8 cellular contexts compared by ENCODE assay signal in the genomic region with DNA sequence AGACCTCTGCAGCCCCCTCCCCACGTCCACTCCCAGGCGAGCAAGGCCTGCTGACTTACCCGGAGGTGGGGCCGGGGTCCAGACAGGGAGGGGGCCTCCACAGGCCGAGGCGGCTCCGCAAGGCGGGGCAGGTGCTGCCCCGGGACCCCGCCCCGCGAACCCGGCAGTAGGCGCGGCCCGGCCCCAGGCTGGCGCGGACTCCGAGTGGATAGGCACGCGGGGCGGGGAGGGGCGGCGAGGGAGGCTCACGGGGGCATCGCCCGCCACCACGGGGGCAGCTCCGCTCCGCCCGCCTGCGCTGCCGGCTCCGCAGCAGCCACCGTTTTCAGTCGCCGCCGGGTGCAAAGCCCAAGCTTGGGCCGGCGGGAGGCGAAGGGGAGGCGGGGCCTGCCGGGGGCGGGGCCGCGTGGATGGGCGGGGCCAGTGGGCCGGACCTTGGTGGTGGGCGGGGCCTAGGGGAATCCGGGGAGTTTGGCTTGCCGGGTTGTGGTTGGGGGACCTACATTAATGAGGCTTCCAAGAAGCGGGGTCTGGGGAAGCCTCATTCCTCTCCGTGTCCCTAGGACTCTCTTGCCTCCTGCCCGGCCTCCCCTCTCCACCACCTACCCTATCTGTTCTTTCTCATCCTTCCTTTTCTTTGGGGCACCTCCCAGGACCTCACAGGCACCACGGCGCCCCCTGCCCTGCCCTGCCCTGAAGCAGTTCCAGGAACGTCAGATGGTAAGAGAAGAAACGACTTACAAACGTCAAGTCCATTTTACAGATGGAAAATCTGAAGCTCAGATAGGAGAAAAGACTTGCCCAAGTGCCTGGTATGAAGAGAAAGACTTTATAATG. TPM values are rescaled to one million over a fixed set of nuclear protein-coding genes. Genes with fewer than 3 reads are reported as not detected.
A peak's percentile ranks its signal among the peaks of the same experiment; 100 is the strongest.
DNase-seq lines count a peak whose midpoint lies in the region; ATAC-seq lines count a peak whose summit lies in the region.

A gene (minus strand): TSS at position 348 of the 837 bp plus-strand sequence. CDS start 23,757 bp downstream, outside the sequence.

- no peak within 1 kb of the TSS for H3K27ac ChIP-seq in duodenal mucosa (ENCODE audit: low read depth, low read length)

- no peaks in the 10 kb centered on the region for H3K27me3 ChIP-seq in duodenal mucosa (ENCODE audit: control insufficient read depth in 1 of 2, insufficient read depth in 2 of 2, low read length in 2 of 2)

- DNase-seq in ACHN (peak; percentile 59), NCI-H460 (ENCODE audit: extremely low read depth, low read depth) (peak; percentile 41), medulla oblongata (ENCODE audit: extremely low spot score) (peak; percentile 76)
- DNase-seq in activated CD4-positive, alpha-beta T cell treated with anti-CD3 and anti-CD28 coated beads, Interleukin-2, amount 50 U/mL, for 48 hours, result peak; percentile 83 to 85
- DNase-seq in stimulated activated CD8-positive, alpha-beta memory T cell treated with anti-CD3 and anti-CD28 coated beads, Interleukin-12 subunit alpha, Interleukin-12 subunit beta, amount 100 ng/mL, for 24 hours (ENCODE audit: extremely low read depth), result peak; percentile 58

- peaks cover 11 to 16% of the 10 kb centered on the region in 2 donors for H3K4me1 ChIP-seq in duodenal mucosa (ENCODE audit: control insufficient read depth in 1 of 2, insufficient read depth in 2 of 2, low read length in 2 of 2)

- peak within 1 kb of the TSS; percentile 66 to 76 for H3K4me3 ChIP-seq in duodenal mucosa (ENCODE audit: low read depth in 1 of 2, low read length in 2 of 2)

- no peaks in the 10 kb centered on the region for H3K9me3 ChIP-seq in duodenal mucosa (ENCODE audit: control insufficient read depth in 1 of 2, low read length in 2 of 2)

- H3K36me3 ChIP-seq in duodenal mucosa (ENCODE audit: control insufficient read depth in 1 of 2, insufficient read depth in 2 of 2, low read length in 2 of 2), result no peaks in the 10 kb centered on the region

- in situ Hi-C loops in ACHN (cut with HindIII; ENCODE audit: low pct_ligation_motif_present, low pct_unique_long_range_greater_than_20kb, low sequenced_read_pairs), result no loop called here

- ATAC-seq in GM18868 (IDR thresholded peaks at IDR 0.05; ENCODE audit: unreplicated experiment) (peak; percentile 72), HG03139 (IDR thresholded peaks at IDR 0.05; ENCODE audit: unreplicated experiment) (peak; percentile 52)

- peak within 1 kb of the TSS in 1 of 2 donors; percentile 25 for H3K9ac ChIP-seq in duodenal mucosa (ENCODE audit: low read depth in 1 of 2, low read length in 2 of 2)

RNA-seq across cellular contexts. Expression of the gene that starts here (rescaled TPM):
- 0.46 and 0.50 TPM in 2 replicates for total RNA-seq in NCI-H460 (2014; rRNA removed; shearing (Covaris generic))
- polyA plus RNA-seq in NCI-H460 (2014; cell fraction: nucleus; rRNA removed), result 0.58 and 1.0 TPM in 2 replicates
